Comparison of ENCODE assay signal across 13 cellular contexts in the genomic region with DNA sequence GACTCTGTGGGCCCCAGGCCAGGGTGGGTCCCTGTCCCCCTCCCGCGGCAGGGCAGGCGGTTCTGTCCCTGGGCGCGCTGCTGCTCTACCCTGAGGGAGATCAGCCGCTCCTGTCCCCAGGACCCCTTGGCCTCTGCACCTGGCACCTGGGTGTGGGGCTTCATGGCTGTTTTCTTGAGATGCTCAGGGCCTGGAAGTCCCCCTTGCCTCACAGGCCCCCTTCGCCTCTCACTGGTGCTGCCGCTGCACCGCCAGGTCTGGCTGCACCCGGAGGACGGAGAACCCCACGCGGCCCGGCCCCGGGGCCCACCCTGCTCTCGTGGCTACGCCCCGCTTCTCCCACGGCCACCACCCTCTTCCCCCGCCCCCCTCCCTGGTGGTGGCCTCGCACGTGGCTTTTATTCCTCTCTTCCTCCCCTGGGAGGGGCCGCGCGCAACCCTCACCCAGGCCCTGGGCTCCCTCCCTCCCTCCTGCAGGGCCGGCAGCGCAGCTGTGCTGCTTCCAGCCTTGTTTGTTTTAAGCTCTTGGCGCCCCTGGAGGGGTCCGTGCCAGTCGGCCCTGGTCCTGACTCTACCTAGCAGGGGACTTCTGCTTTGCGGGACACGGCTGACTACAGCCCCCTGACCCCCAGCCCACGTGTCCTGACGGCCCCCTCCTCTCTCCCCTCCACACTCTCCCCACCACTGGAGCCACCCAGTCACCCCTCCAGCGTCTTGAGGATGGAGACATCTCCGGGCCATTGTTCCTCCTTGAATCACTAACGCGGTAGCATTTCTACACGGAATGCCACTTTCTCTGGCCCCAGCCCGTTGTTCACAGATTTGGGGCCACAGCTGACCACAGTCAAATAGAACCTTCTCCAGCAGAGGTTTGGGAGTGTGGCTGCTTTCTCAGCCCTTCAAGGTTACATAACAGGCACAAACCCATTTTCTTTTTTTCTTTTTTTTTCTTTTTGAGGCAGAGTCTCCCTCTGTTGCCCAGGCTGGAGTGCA. TPM values are rescaled to one million over a fixed set of nuclear protein-coding genes. Genes with fewer than 3 reads are reported as not detected.
DNase-seq lines count a peak whose midpoint lies in the region; ATAC-seq and TF ChIP-seq lines count a peak whose summit lies in the region.
"Had no signal": no experiment of that assay in that cellular context is flagged by ENCODE, and none has a peak within 500 bp of the region (broad histone marks: within the 10 kb centered on the region; RNA-seq: fewer than 3 reads in every experiment).

No MANE protein-coding gene starts in this region.

- no peaks in the 10 kb centered on the region for H4K20me1 ChIP-seq in DND-41 (ENCODE audit: insufficient read depth, low read length)

- peak overlapping the region; percentile 32 for H2AK5ac ChIP-seq in neuronal stem cell (ENCODE audit: low read depth, low read length)

- H3K4ac ChIP-seq in neuronal stem cell (ENCODE audit: low read length), result no peak overlapping the region

- no peaks in the 10 kb centered on the region for H3K27me3 ChIP-seq in DND-41 (ENCODE audit: insufficient read depth, low read length, poor library complexity)
- no peaks in the 10 kb centered on the region for H3K27me3 ChIP-seq in neuronal stem cell (ENCODE audit: control insufficient read depth in 3 of 3, insufficient read depth in 3 of 3, low read depth in 1 of 3, low read length in 3 of 3)

- no peak overlapping the region for H3K23ac ChIP-seq in neuronal stem cell (ENCODE audit: low read depth, low read length, poor library complexity)

- no peaks in the 10 kb centered on the region for H3K9me3 ChIP-seq in DND-41 (ENCODE audit: insufficient read depth, low read length, severe bottlenecking)
- H3K9me3 ChIP-seq in neuronal stem cell (replicated peaks in 1 of 2; ENCODE audit: control insufficient read depth in 2 of 2, insufficient read depth in 1 of 2, low read depth in 1 of 2, low read length in 2 of 2), result no peaks in the 10 kb centered on the region

- TF ChIP-seq CTCF in DND-41 (IDR thresholded peaks at IDR 0.05; ENCODE audit: borderline replicate concordance, extremely low read depth, low read length, poor library complexity, severe bottlenecking) (no peak), fibroblast of villous mesenchyme (IDR thresholded peaks at IDR 0.05; ENCODE audit: insufficient read depth, low read depth, low read length) (no peak)

- no peaks in the 10 kb centered on the region for H3K4me1 ChIP-seq in DND-41 (ENCODE audit: insufficient read depth, low read length)
- H3K4me1 ChIP-seq in neuronal stem cell (ENCODE audit: control insufficient read depth in 2 of 2, insufficient read depth in 1 of 2, low read depth in 1 of 2, low read length in 2 of 2), result peaks cover 0 to 6% of the 10 kb centered on the region in 2 donors
- H3K4me1 ChIP-seq: parathyroid adenoma had no signal

- no peaks in the 10 kb centered on the region for H3K36me3 ChIP-seq in DND-41 (ENCODE audit: insufficient read depth, low read length)
- H3K36me3 ChIP-seq in neuronal stem cell (replicated peaks in 1 of 2; ENCODE audit: control insufficient read depth in 2 of 2, insufficient read depth in 2 of 2, low read length in 2 of 2), result no peaks in the 10 kb centered on the region

- H4K91ac ChIP-seq in neuronal stem cell (ENCODE audit: low read depth, low read length, poor library complexity), result no peak overlapping the region

- H3K4me3 ChIP-seq in DND-41 (ENCODE audit: low read depth in 1 of 2, low read length in 2 of 2) (no peak overlapping the region), fibroblast of villous mesenchyme (ENCODE audit: low read depth, low read length) (peak overlapping the region; percentile 9), neuronal stem cell (ENCODE audit: low read length in 2 of 2) (no peak overlapping the region)

- DNase-seq in DND-41, result no peak
- DNase-seq in fibroblast of villous mesenchyme (ENCODE audit: low read depth), result no peak
- DNase-seq in neuronal stem cell (ENCODE audit: low spot score), result no peak
- no peak for DNase-seq in NCI-H1048 (lab: John Stamatoyannopoulos, UW)
- no peak for DNase-seq in NCI-H774 (lab: John Stamatoyannopoulos, UW)
- no peak for DNase-seq in superior temporal gyrus (ENCODE audit: extremely low spot score)
- DNase-seq in SKM-1 treated with dmso at 0.1 percent for 144 hours (lab: John Stamatoyannopoulos, UW; ENCODE audit: unreplicated experiment), result no peak
- DNase-seq: activated naive CD4-positive, alpha-beta T cell treated with anti-CD3 and anti-CD28 coated beads, Interleukin-2, amount 50 U/mL, for 16 hours; DMS79 treated with DMSO at 0.1 percent for 48 hours; GOT3 had no signal

- H2BK12ac ChIP-seq in neuronal stem cell (ENCODE audit: low read length), result no peak overlapping the region

- H3K14ac ChIP-seq in neuronal stem cell (ENCODE audit: low read length), result no peak overlapping the region

- H2BK120ac ChIP-seq in neuronal stem cell (ENCODE audit: low read depth, low read length), result no peak overlapping the region

- H3K79me2 ChIP-seq in DND-41 (ENCODE audit: insufficient read depth, low read length), result no peaks in the 10 kb centered on the region
- H3K79me2 ChIP-seq: parathyroid adenoma had no signal

- H3K9ac ChIP-seq in DND-41 (ENCODE audit: low read depth, low read length), result no peak overlapping the region
- no peak overlapping the region for H3K9ac ChIP-seq in neuronal stem cell (ENCODE audit: low read depth, low read length, poor library complexity)
- H3K9ac ChIP-seq: parathyroid adenoma had no signal

- H2BK5ac ChIP-seq in neuronal stem cell (ENCODE audit: low read length), result peak overlapping the region; percentile 68

- no peak overlapping the region for H2AFZ ChIP-seq in DND-41 (ENCODE audit: low read depth, low read length)
- H2AFZ ChIP-seq in neuronal stem cell (ENCODE audit: low read length), result no peak overlapping the region
- H2AFZ ChIP-seq: parathyroid adenoma had no signal

- WGBS in neuronal stem cell (ENCODE audit: extremely low coverage in 2 of 2, insufficient read length in 2 of 2, insufficient replicate concordance in 1 of 2), 2 donors, result no CpG with 5 or more reads among the region's 40 CpGs

- H3K79me1 ChIP-seq in neuronal stem cell (ENCODE audit: low read depth, low read length), result no peaks in the 10 kb centered on the region

- H2BK15ac ChIP-seq in neuronal stem cell (ENCODE audit: low read length), result peak overlapping the region; percentile 30

- no peak overlapping the region for H4K8ac ChIP-seq in neuronal stem cell (ENCODE audit: low read depth, low read length)

- peak overlapping the region; percentile 24 for H3K18ac ChIP-seq in neuronal stem cell (ENCODE audit: low read length)

- 0 out of 3 replicates have a peak, but pooled peaks have one; percentile 29 for ATAC-seq in DND-41 (ENCODE audit: insufficient read depth, low read depth)
- peak; percentile 58 for ATAC-seq in HG03097 (IDR thresholded peaks at IDR 0.05; ENCODE audit: low FRiP score, unreplicated experiment)
- ATAC-seq: Panc1 had no signal

- H3K4me2 ChIP-seq in DND-41 (ENCODE audit: insufficient read depth, low read length) (no peak overlapping the region), neuronal stem cell (ENCODE audit: insufficient read depth, low read length, poor library complexity, severe bottlenecking) (no peak overlapping the region)

- H3K27ac ChIP-seq in DND-41 (ENCODE audit: low read length) (no peak overlapping the region), neuronal stem cell (replicated peaks; ENCODE audit: low read length) (no peak overlapping the region)
- H3K27ac ChIP-seq: parathyroid adenoma had no signal

RNA-seq across cellular contexts. Expression of gene CLDN24, which starts 20.6 kb away (rescaled TPM):
- not detected in 2 replicates for total RNA-seq in fibroblast of villous mesenchyme
- not detected for polyA plus RNA-seq in neuronal stem cell (2013, experiment 1 of 2)
- not detected for polyA plus RNA-seq in neuronal stem cell (2013, experiment 2 of 2)

RNA-seq across cellular contexts. Expression of gene CLDN22, which starts 22.8 kb away (rescaled TPM):
- under 0.01 TPM in 1 of 2 replicates, not detected in the other for total RNA-seq in fibroblast of villous mesenchyme
- not detected for polyA plus RNA-seq in neuronal stem cell (2013, experiment 1 of 2)
- polyA plus RNA-seq in neuronal stem cell (2013, experiment 2 of 2), result not detected
